1 cellular context compared by ENCODE assay signal in genomic region chr12:48969847-48970701, GRCh38.
A peak's percentile ranks its signal among the peaks of the same experiment; 100 is the strongest.
TF ChIP-seq lines count a peak whose summit lies in the region.

No MANE protein-coding gene starts in this region.

TF ChIP-seq in HepG2, 621 proteins besides CTCF, POLR2A, EP300 and RAD21 (continued from another document and continues in another):
- TF ChIP-seq PRDM15 (CRISPR knock-in tag; IDR thresholded peaks at IDR 0.05) (no peak), KLF16 (CRISPR knock-in tag; IDR thresholded peaks at IDR 0.05) (no peak), ZNF276 (CRISPR knock-in tag; IDR thresholded peaks at IDR 0.05; ENCODE audit: low read depth) (0 out of 2 replicates have a peak, but pooled peaks have one; percentile 53), PAX8 (CRISPR knock-in tag; IDR thresholded peaks at IDR 0.05; ENCODE audit: borderline replicate concordance) (0 out of 2 replicates have a peak, but pooled peaks have one; percentile 38), DNMT3B (CRISPR knock-in tag; conservative IDR thresholded peaks at IDR 0.05) (no peak), EED (CRISPR knock-in tag; IDR thresholded peaks at IDR 0.05) (peak; percentile 60; the same call in 1 of the 2 replicates), ZNF501 (CRISPR knock-in tag; IDR thresholded peaks at IDR 0.05) (peak; percentile 57; the same call in 1 of the 2 replicates), SNRNP70 (IDR thresholded peaks at IDR 0.05; ENCODE audit: low read depth, low read length) (no peak), AKAP8 (CRISPR knock-in tag; IDR thresholded peaks at IDR 0.05) (no peak), ZNF782 (CRISPR knock-in tag; IDR thresholded peaks at IDR 0.05; ENCODE audit: borderline replicate concordance) (0 out of 2 replicates have a peak, but pooled peaks have one; percentile 32), HNRNPLL (IDR thresholded peaks at IDR 0.05; ENCODE audit: low read depth, low read length, poor library complexity, severe bottlenecking) (peak; percentile 89), TRIM24 (CRISPR knock-in tag; IDR thresholded peaks at IDR 0.05) (no peak), EZH2 (conservative IDR thresholded peaks at IDR 0.05; ENCODE audit: low read depth, low read length) (peak; percentile 81; the same call in 1 of the 2 replicates), TOE1 (CRISPR knock-in tag; IDR thresholded peaks at IDR 0.05) (no peak), SAFB2 (CRISPR knock-in tag; IDR thresholded peaks at IDR 0.05; ENCODE audit: borderline replicate concordance, low read depth) (no peak), ZNF709 (CRISPR knock-in tag; IDR thresholded peaks at IDR 0.05) (0 out of 2 replicates have a peak, but pooled peaks have one; percentile 37), YY1 (IDR thresholded peaks at IDR 0.05; ENCODE audit: insufficient read depth, insufficient replicate concordance, low read depth, low read length) (no peak), ZNF225 (CRISPR knock-in tag; IDR thresholded peaks at IDR 0.05) (no peak), ZNF451 (CRISPR knock-in tag; IDR thresholded peaks at IDR 0.05) (peak; percentile 63; the same call in 1 of the 2 replicates), ZBTB38 (CRISPR knock-in tag; IDR thresholded peaks at IDR 0.05) (no peak), CREBL2 (CRISPR knock-in tag; IDR thresholded peaks at IDR 0.05; ENCODE audit: borderline replicate concordance) (no peak), ZNF770 (CRISPR knock-in tag; IDR thresholded peaks at IDR 0.05) (peak; percentile 57; the same call in 1 of the 2 replicates), ZNF672 (CRISPR knock-in tag; IDR thresholded peaks at IDR 0.05) (no peak), HINFP (CRISPR knock-in tag; IDR thresholded peaks at IDR 0.05; ENCODE audit: low read depth) (no peak), ZSCAN12 (CRISPR knock-in tag; IDR thresholded peaks at IDR 0.05) (no peak), FOXC1 (CRISPR knock-in tag; IDR thresholded peaks at IDR 0.05; ENCODE audit: borderline replicate concordance) (no peak), ZSCAN20 (CRISPR knock-in tag; IDR thresholded peaks at IDR 0.05; ENCODE audit: borderline replicate concordance) (no peak), ZFAT (CRISPR knock-in tag; conservative IDR thresholded peaks at IDR 0.05) (no peak), JUNB (CRISPR knock-in tag; IDR thresholded peaks at IDR 0.05; ENCODE audit: borderline replicate concordance) (no peak), GZF1 (CRISPR knock-in tag; IDR thresholded peaks at IDR 0.05) (no peak), ESRRA (CRISPR knock-in tag; IDR thresholded peaks at IDR 0.05; ENCODE audit: low read depth) (no peak), GABPB1 (CRISPR knock-in tag; IDR thresholded peaks at IDR 0.05) (peak; percentile 45; the same call in 1 of the 2 replicates), SYNCRIP (IDR thresholded peaks at IDR 0.05; ENCODE audit: insufficient read depth, low read depth, low read length) (no peak), SNAI1 (CRISPR knock-in tag; IDR thresholded peaks at IDR 0.05; ENCODE audit: borderline replicate concordance) (no peak), CBX5 (CRISPR knock-in tag; IDR thresholded peaks at IDR 0.05; ENCODE audit: borderline replicate concordance) (no peak), ZNF101 (CRISPR knock-in tag; IDR thresholded peaks at IDR 0.05; ENCODE audit: borderline replicate concordance, low read depth) (no peak), ZNF468 (CRISPR knock-in tag; IDR thresholded peaks at IDR 0.05) (no peak), TBX2 (CRISPR knock-in tag; IDR thresholded peaks at IDR 0.05; ENCODE audit: borderline replicate concordance) (no peak), MED1 (CRISPR knock-in tag; IDR thresholded peaks at IDR 0.05) (no peak), ZNF3 (CRISPR knock-in tag; IDR thresholded peaks at IDR 0.05) (no peak), NFKB2 (CRISPR knock-in tag; IDR thresholded peaks at IDR 0.05; ENCODE audit: borderline replicate concordance) (no peak), MED13 (CRISPR knock-in tag; IDR thresholded peaks at IDR 0.05) (no peak), HDAC1 (CRISPR knock-in tag; IDR thresholded peaks at IDR 0.05) (peak; percentile 66; the same call in 1 of the 2 replicates), NCOA2 (CRISPR knock-in tag; IDR thresholded peaks at IDR 0.05) (no peak), GMEB1 (CRISPR knock-in tag; IDR thresholded peaks at IDR 0.05; ENCODE audit: borderline replicate concordance) (no peak), ATAD3A (CRISPR knock-in tag; IDR thresholded peaks at IDR 0.05) (no peak), CENPX (CRISPR knock-in tag; IDR thresholded peaks at IDR 0.05) (no peak), ARID2 (CRISPR knock-in tag; IDR thresholded peaks at IDR 0.05; ENCODE audit: borderline replicate concordance) (no peak), CAMTA2 (CRISPR knock-in tag; IDR thresholded peaks at IDR 0.05; ENCODE audit: borderline replicate concordance) (no peak), ZNF605 (CRISPR knock-in tag; IDR thresholded peaks at IDR 0.05) (no peak), ZNF10 (CRISPR knock-in tag; IDR thresholded peaks at IDR 0.05; ENCODE audit: borderline replicate concordance, low read depth) (no peak)
- TF ChIP-seq, protein P1, sequence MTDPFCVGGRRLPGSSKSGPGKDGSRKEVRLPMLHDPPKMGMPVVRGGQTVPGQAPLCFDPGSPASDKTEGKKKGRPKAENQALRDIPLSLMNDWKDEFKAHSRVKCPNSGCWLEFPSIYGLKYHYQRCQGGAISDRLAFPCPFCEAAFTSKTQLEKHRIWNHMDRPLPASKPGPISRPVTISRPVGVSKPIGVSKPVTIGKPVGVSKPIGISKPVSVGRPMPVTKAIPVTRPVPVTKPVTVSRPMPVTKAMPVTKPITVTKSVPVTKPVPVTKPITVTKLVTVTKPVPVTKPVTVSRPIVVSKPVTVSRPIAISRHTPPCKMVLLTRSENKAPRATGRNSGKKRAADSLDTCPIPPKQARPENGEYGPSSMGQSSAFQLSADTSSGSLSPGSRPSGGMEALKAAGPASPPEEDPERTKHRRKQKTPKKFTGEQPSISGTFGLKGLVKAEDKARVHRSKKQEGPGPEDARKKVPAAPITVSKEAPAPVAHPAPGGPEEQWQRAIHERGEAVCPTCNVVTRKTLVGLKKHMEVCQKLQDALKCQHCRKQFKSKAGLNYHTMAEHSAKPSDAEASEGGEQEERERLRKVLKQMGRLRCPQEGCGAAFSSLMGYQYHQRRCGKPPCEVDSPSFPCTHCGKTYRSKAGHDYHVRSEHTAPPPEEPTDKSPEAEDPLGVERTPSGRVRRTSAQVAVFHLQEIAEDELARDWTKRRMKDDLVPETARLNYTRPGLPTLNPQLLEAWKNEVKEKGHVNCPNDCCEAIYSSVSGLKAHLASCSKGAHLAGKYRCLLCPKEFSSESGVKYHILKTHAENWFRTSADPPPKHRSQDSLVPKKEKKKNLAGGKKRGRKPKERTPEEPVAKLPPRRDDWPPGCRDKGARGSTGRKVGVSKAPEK (CRISPR knock-in tag; IDR thresholded peaks at IDR 0.05; ENCODE audit: borderline replicate concordance), result no peak
- TF ChIP-seq, protein P2, sequence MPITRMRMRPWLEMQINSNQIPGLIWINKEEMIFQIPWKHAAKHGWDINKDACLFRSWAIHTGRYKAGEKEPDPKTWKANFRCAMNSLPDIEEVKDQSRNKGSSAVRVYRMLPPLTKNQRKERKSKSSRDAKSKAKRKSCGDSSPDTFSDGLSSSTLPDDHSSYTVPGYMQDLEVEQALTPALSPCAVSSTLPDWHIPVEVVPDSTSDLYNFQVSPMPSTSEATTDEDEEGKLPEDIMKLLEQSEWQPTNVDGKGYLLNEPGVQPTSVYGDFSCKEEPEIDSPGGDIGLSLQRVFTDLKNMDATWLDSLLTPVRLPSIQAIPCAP (CRISPR knock-in tag; IDR thresholded peaks at IDR 0.05; ENCODE audit: low read depth), result no peak
- TF ChIP-seq, protein P3, sequence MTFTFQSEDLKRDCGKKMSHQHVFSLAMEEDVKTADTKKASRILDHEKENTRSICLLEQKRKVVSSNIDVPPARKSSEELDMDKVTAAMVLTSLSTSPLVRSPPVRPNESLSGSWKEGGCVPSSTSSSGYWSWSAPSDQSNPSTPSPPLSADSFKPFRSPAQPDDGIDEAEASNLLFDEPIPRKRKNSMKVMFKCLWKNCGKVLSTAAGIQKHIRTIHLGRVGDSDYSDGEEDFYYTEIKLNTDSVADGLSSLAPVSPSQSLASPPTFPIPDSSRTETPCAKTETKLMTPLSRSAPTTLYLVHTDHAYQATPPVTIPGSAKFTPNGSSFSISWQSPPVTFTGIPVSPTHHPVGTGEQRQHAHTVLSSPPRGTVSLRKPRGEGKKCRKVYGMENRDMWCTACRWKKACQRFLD (CRISPR knock-in tag; IDR thresholded peaks at IDR 0.05; ENCODE audit: borderline replicate concordance), result no peak
